In genomic region chr12:104457746-104458644, GRCh38 we compare ENCODE assay signal across 1 cellular context.
A peak's percentile ranks its signal among the peaks of the same experiment; 100 is the strongest.
TF ChIP-seq lines count a peak whose summit lies in the region.

No MANE protein-coding gene starts in this region.

TF ChIP-seq in WTC11, 78 proteins besides CTCF, POLR2A, EP300 and RAD21 (continued from another document):
- TF ChIP-seq ARID4B (CRISPR knock-in tag; IDR thresholded peaks at IDR 0.05; ENCODE audit: borderline replicate concordance) (0 out of 2 replicates have a peak, but pooled peaks have one; percentile 21), SMAD4 (CRISPR knock-in tag; IDR thresholded peaks at IDR 0.05) (no peak), ZNF512 (CRISPR knock-in tag; IDR thresholded peaks at IDR 0.05; ENCODE audit: borderline replicate concordance) (no peak), ATF3 (CRISPR knock-in tag; conservative IDR thresholded peaks at IDR 0.05) (no peak), ZNF425 (CRISPR knock-in tag; conservative IDR thresholded peaks at IDR 0.05) (no peak), CREB1 (CRISPR knock-in tag; IDR thresholded peaks at IDR 0.05) (no peak), MYBL2 (CRISPR knock-in tag; IDR thresholded peaks at IDR 0.05) (no peak; the same call in 1 of the 2 replicates), ESRRA (CRISPR knock-in tag; IDR thresholded peaks at IDR 0.05; ENCODE audit: borderline replicate concordance) (no peak), ZNF232 (CRISPR knock-in tag; IDR thresholded peaks at IDR 0.05) (0 out of 2 replicates have a peak, but pooled peaks have one; percentile 55), FOXK1 (CRISPR knock-in tag; IDR thresholded peaks at IDR 0.05) (no peak), ZNF423 (CRISPR knock-in tag; IDR thresholded peaks at IDR 0.05) (no peak), AFF4 (CRISPR knock-in tag; IDR thresholded peaks at IDR 0.05; ENCODE audit: borderline replicate concordance) (no peak), ZNF416 (CRISPR knock-in tag; IDR thresholded peaks at IDR 0.05) (no peak)
TF ChIP-seq in WTC11: peak in this region for 4.
